Comparison of ENCODE assay signal across 8 cellular contexts in genomic region chr9:127910613-127911205, GRCh38. TPM values are rescaled to one million over a fixed set of nuclear protein-coding genes. Genes with fewer than 3 reads are reported as not detected.
A peak's percentile ranks its signal among the peaks of the same experiment; 100 is the strongest.
DNase-seq lines count a peak whose midpoint lies in the region; ATAC-seq and TF ChIP-seq lines count a peak whose summit lies in the region.

No MANE protein-coding gene starts in this region.

- H2BK120ac ChIP-seq in mesenchymal stem cell (ENCODE audit: low read depth, low read length) = no peak overlapping the region
- H2BK120ac ChIP-seq in neuronal stem cell (ENCODE audit: low read depth, low read length) = no peak overlapping the region

- no peak for ATAC-seq in CD4-positive, alpha-beta T cell (ENCODE audit: poor library complexity)
- no peak for ATAC-seq in activated naive CD8-positive, alpha-beta T cell treated with anti-CD3 and anti-CD28 coated beads, Interleukin-2, amount 10 ng/mL, durations not matched to agents 7 days and 5 days (ENCODE audit: low read depth)
- ATAC-seq in GM18511 (IDR thresholded peaks at IDR 0.05; ENCODE audit: unreplicated experiment) = no peak

- H2BK12ac ChIP-seq in mesenchymal stem cell (ENCODE audit: low read length in 2 of 2) = no peak overlapping the region
- H2BK12ac ChIP-seq in neuronal stem cell (ENCODE audit: low read length) = no peak overlapping the region

- H3K23ac ChIP-seq in mesenchymal stem cell (ENCODE audit: low read length in 2 of 2) = no peak overlapping the region
- H3K23ac ChIP-seq in neuronal stem cell (ENCODE audit: low read depth, low read length, poor library complexity) = no peak overlapping the region

- intact Hi-C loops in CD4-positive, alpha-beta T cell (cut with DNase I, micrococcal nuclease) = loop anchor here in 1 of 2 experiments (5.0 kb wide), 1 partner anchor 33 kb away; the partner anchor contains the start of gene AK1

- H3K4ac ChIP-seq in mesenchymal stem cell (ENCODE audit: low read depth in 1 of 2, low read length in 2 of 2) (peak overlapping the region in 1 of 2 experiments; percentile 7), neuronal stem cell (ENCODE audit: low read length) (no peak overlapping the region)

- H3K9ac ChIP-seq in mesenchymal stem cell (ENCODE audit: low read length) = peak overlapping the region; percentile 14
- H3K9ac ChIP-seq in neuronal stem cell (ENCODE audit: low read depth, low read length, poor library complexity) = no peak overlapping the region

- POLR2A ChIA-PET in CD4-positive, alpha-beta T cell (lab: Charles Lee) = interaction anchor here (0.6 to 0.9 kb wide), 3 partner anchors 12 to 125 kb away, joined by 3 to 5 read pairs (median 3); partner anchors contain the start of gene CDK9
- POLR2A ChIA-PET in activated naive CD8-positive, alpha-beta T cell treated with anti-CD3 and anti-CD28 coated beads, Interleukin-2, amount 10 ng/mL, durations not matched to agents 7 days and 5 days (lab: Charles Lee) = interaction anchor here (0.6 to 1.9 kb wide), 4 partner anchors 41 to 176 kb away, joined by 3 to 4 read pairs (median 4); partner anchors contain the start of gene TOR2A

- H4K91ac ChIP-seq in mesenchymal stem cell (ENCODE audit: low read length) (no peak overlapping the region), neuronal stem cell (ENCODE audit: low read depth, low read length, poor library complexity) (no peak overlapping the region)

- peak overlapping the region; percentile 72 for H3K27ac Mint-ChIP-seq in CD4-positive, alpha-beta T cell
- H3K27ac Mint-ChIP-seq in activated naive CD8-positive, alpha-beta T cell treated with anti-CD3 and anti-CD28 coated beads, Interleukin-2, amount 10 ng/mL, durations not matched to agents 7 days and 5 days = peak overlapping the region; percentile 82

- TF ChIP-seq CTCF in CD4-positive, alpha-beta T cell (IDR thresholded peaks at IDR 0.05) = peak; percentile 60
- peak; percentile 8 for TF ChIP-seq CTCF in HFF-Myc (IDR thresholded peaks at IDR 0.05; ENCODE audit: low read depth, low read length, missing control alignments)

- H3K36me3 Mint-ChIP-seq in CD4-positive, alpha-beta T cell (ENCODE audit: low read depth) = peaks cover 37% of the 10 kb centered on the region
- H3K36me3 Mint-ChIP-seq in activated naive CD8-positive, alpha-beta T cell treated with anti-CD3 and anti-CD28 coated beads, Interleukin-2, amount 10 ng/mL, durations not matched to agents 7 days and 5 days = peaks cover 23% of the 10 kb centered on the region

- no peaks in the 10 kb centered on the region for H3K27me3 ChIP-seq in CD4-positive, alpha-beta T cell (ENCODE audit: control insufficient read depth, insufficient read depth, low read length)
- H3K27me3 ChIP-seq in mesenchymal stem cell (ENCODE audit: control insufficient read depth in 1 of 2, insufficient read depth in 1 of 2, low read length in 2 of 2) (no peaks in the 10 kb centered on the region), neuronal stem cell (ENCODE audit: control insufficient read depth in 3 of 3, insufficient read depth in 3 of 3, low read depth in 1 of 3, low read length in 3 of 3) (peaks cover 0 to 3% (median 0%) of the 10 kb centered on the region in 3 experiments)

- H3K18ac ChIP-seq in mesenchymal stem cell (ENCODE audit: low read depth in 1 of 2, low read length in 2 of 2) (no peak overlapping the region), neuronal stem cell (ENCODE audit: low read length) (no peak overlapping the region)

- H2BK5ac ChIP-seq in mesenchymal stem cell (ENCODE audit: low read depth, low read length, poor library complexity, severe bottlenecking) (no peak overlapping the region), neuronal stem cell (ENCODE audit: low read length) (no peak overlapping the region)

- peak in 1 of 10 experiments; percentile 21 for DNase-seq in CD4-positive, alpha-beta T cell
- no peak for DNase-seq in HFF-Myc (ENCODE audit: extremely low read depth, low read depth)
- no peak for DNase-seq in activated naive CD8-positive, alpha-beta T cell treated with anti-CD3 and anti-CD28 coated beads, Interleukin-2, amount 10 ng/mL, durations not matched to agents 7 days and 5 days
- DNase-seq in mesenchymal stem cell = no peak
- no peak for DNase-seq in neuronal stem cell (ENCODE audit: low spot score)
- DNase-seq in HuH-7.5 (ENCODE audit: low spot score) = no peak
- no peak for DNase-seq in activated CD8-positive, alpha-beta memory T cell treated with anti-CD3 and anti-CD28 coated beads, Interleukin-2, amount 50 U/mL, for 4 hours

- H3K4me2 ChIP-seq in mesenchymal stem cell (ENCODE audit: low read length, poor library complexity, severe bottlenecking) = no peak overlapping the region
- no peak overlapping the region for H3K4me2 ChIP-seq in neuronal stem cell (ENCODE audit: insufficient read depth, low read length, poor library complexity, severe bottlenecking)

- H2AFZ ChIP-seq in mesenchymal stem cell (ENCODE audit: low read depth, low read length) (no peak overlapping the region), neuronal stem cell (ENCODE audit: low read length) (no peak overlapping the region)

- H3K4me1 Mint-ChIP-seq in CD4-positive, alpha-beta T cell (ENCODE audit: low read depth) = peaks cover 31% of the 10 kb centered on the region
- peaks cover 37% of the 10 kb centered on the region for H3K4me1 Mint-ChIP-seq in activated naive CD8-positive, alpha-beta T cell treated with anti-CD3 and anti-CD28 coated beads, Interleukin-2, amount 10 ng/mL, durations not matched to agents 7 days and 5 days

- H2BK15ac ChIP-seq in mesenchymal stem cell (ENCODE audit: low read depth, poor library complexity, severe bottlenecking) (no peak overlapping the region), neuronal stem cell (ENCODE audit: low read length) (no peak overlapping the region)

- H3K36me3 ChIP-seq in mesenchymal stem cell (ENCODE audit: control insufficient read depth in 1 of 2, insufficient read depth in 2 of 2, low read depth in 1 of 2, low read length in 2 of 2) = peaks cover 61 to 67% of the 10 kb centered on the region in 2 experiments
- H3K36me3 ChIP-seq in neuronal stem cell (replicated peaks in 1 of 2; ENCODE audit: control insufficient read depth in 2 of 2, insufficient read depth in 2 of 2, low read length in 2 of 2) = no peaks in the 10 kb centered on the region

- no peaks in the 10 kb centered on the region for H3K9me3 ChIP-seq in CD4-positive, alpha-beta T cell (ENCODE audit: control insufficient read depth, low read length)
- H3K9me3 ChIP-seq in mesenchymal stem cell (ENCODE audit: control insufficient read depth, low read length) = no peaks in the 10 kb centered on the region
- no peaks in the 10 kb centered on the region for H3K9me3 ChIP-seq in neuronal stem cell (replicated peaks in 1 of 2; ENCODE audit: control insufficient read depth in 2 of 2, insufficient read depth in 1 of 2, low read depth in 1 of 2, low read length in 2 of 2)

- CTCF ChIA-PET in CD4-positive, alpha-beta T cell (lab: Charles Lee) = interaction anchor here (0.6 to 2.1 kb wide), 10 partner anchors 9 to 175 kb away, joined by 3 to 9 read pairs (median 4); partner anchors contain the start of genes FPGS, ST6GALNAC6 and TOR2A

- H3K9me3 Mint-ChIP-seq in CD4-positive, alpha-beta T cell = no peaks in the 10 kb centered on the region
- H3K9me3 Mint-ChIP-seq in activated naive CD8-positive, alpha-beta T cell treated with anti-CD3 and anti-CD28 coated beads, Interleukin-2, amount 10 ng/mL, durations not matched to agents 7 days and 5 days = no peaks in the 10 kb centered on the region

- no peaks in the 10 kb centered on the region for H3K27me3 Mint-ChIP-seq in CD4-positive, alpha-beta T cell
- H3K27me3 Mint-ChIP-seq in activated naive CD8-positive, alpha-beta T cell treated with anti-CD3 and anti-CD28 coated beads, Interleukin-2, amount 10 ng/mL, durations not matched to agents 7 days and 5 days = no peaks in the 10 kb centered on the region

- H3K79me1 ChIP-seq in mesenchymal stem cell (replicated peaks; ENCODE audit: low read length, poor library complexity, severe bottlenecking) (peaks cover 20% of the 10 kb centered on the region), neuronal stem cell (ENCODE audit: low read depth, low read length) (peaks cover 5% of the 10 kb centered on the region)

- H3K4me3 Mint-ChIP-seq in CD4-positive, alpha-beta T cell = peak overlapping the region; percentile 12
- H3K4me3 Mint-ChIP-seq in activated naive CD8-positive, alpha-beta T cell treated with anti-CD3 and anti-CD28 coated beads, Interleukin-2, amount 10 ng/mL, durations not matched to agents 7 days and 5 days = peak overlapping the region; percentile 31

- H4K8ac ChIP-seq in mesenchymal stem cell (ENCODE audit: low read length) (no peak overlapping the region), neuronal stem cell (ENCODE audit: low read depth, low read length) (no peak overlapping the region)

- H3K27ac ChIP-seq in CD4-positive, alpha-beta T cell (ENCODE audit: low read depth, low read length) = no peak overlapping the region
- no peak overlapping the region for H3K27ac ChIP-seq in mesenchymal stem cell (ENCODE audit: low read length, poor library complexity, severe bottlenecking)
- H3K27ac ChIP-seq in neuronal stem cell (replicated peaks; ENCODE audit: low read length) = no peak overlapping the region

- H3K14ac ChIP-seq in mesenchymal stem cell (ENCODE audit: low read length in 2 of 2) (no peak overlapping the region), neuronal stem cell (ENCODE audit: low read length) (no peak overlapping the region)

- H2AK5ac ChIP-seq in mesenchymal stem cell (ENCODE audit: low read length, severe bottlenecking) (no peak overlapping the region), neuronal stem cell (ENCODE audit: low read depth, low read length) (no peak overlapping the region)

- 86% methylated on average over 6 of the region's 6 CpGs for WGBS in mesenchymal stem cell
- no CpG with 5 or more reads among the region's 6 CpGs for WGBS in neuronal stem cell (ENCODE audit: extremely low coverage in 2 of 2, insufficient read length in 2 of 2, insufficient replicate concordance in 1 of 2), 2 donors

- peaks cover 17% of the 10 kb centered on the region for H3K4me1 ChIP-seq in mesenchymal stem cell (ENCODE audit: control insufficient read depth, insufficient read depth, low read depth, low read length)
- H3K4me1 ChIP-seq in neuronal stem cell (ENCODE audit: control insufficient read depth in 2 of 2, insufficient read depth in 1 of 2, low read depth in 1 of 2, low read length in 2 of 2) = peaks cover 2 to 5% of the 10 kb centered on the region in 2 donors

- H3K4me3 ChIP-seq in HFF-Myc (replicated peaks; ENCODE audit: low read depth, low read length) (no peak overlapping the region), mesenchymal stem cell (ENCODE audit: insufficient read depth in 1 of 2, low read depth in 1 of 2, low read length in 2 of 2) (no peak overlapping the region), neuronal stem cell (ENCODE audit: low read length in 2 of 2) (no peak overlapping the region)

RNA-seq across cellular contexts. Expression of gene ST6GALNAC4, which starts 6.1 kb away (rescaled TPM):
- 10 to 100 TPM; 28.7 to 30.2 TPM for total RNA-seq in CD4-positive, alpha-beta T cell
- total RNA-seq in activated naive CD8-positive, alpha-beta T cell treated with anti-CD3 and anti-CD28 coated beads, Interleukin-2, amount 10 ng/mL, durations not matched to agents 7 days and 5 days = 10 to 100 TPM; 51.1 to 59.5 TPM
- polyA plus RNA-seq in mesenchymal stem cell (2013, experiment 1 of 2) = 32.1 TPM
- polyA plus RNA-seq in mesenchymal stem cell (2013, experiment 2 of 2) = 29.4 TPM
- polyA plus RNA-seq in neuronal stem cell (2013, experiment 1 of 2) = 11.3 TPM
- 12.7 TPM for polyA plus RNA-seq in neuronal stem cell (2013, experiment 2 of 2)

RNA-seq across cellular contexts. Expression of gene ST6GALNAC6, which starts 11.3 kb away (rescaled TPM):
- 10 to 100 TPM; 93.1 to 97.5 TPM for total RNA-seq in CD4-positive, alpha-beta T cell
- total RNA-seq in activated naive CD8-positive, alpha-beta T cell treated with anti-CD3 and anti-CD28 coated beads, Interleukin-2, amount 10 ng/mL, durations not matched to agents 7 days and 5 days = 100 to 1,000 TPM; 105 to 112 TPM
- 45.2 TPM for polyA plus RNA-seq in mesenchymal stem cell (2013, experiment 1 of 2)
- 45.9 TPM for polyA plus RNA-seq in mesenchymal stem cell (2013, experiment 2 of 2)
- 31.0 TPM for polyA plus RNA-seq in neuronal stem cell (2013, experiment 1 of 2)
- polyA plus RNA-seq in neuronal stem cell (2013, experiment 2 of 2) = 30.5 TPM

RNA-seq across cellular contexts. Expression of gene PIP5KL1, which starts 19.9 kb away (rescaled TPM):
- total RNA-seq in CD4-positive, alpha-beta T cell = 1 to 10 TPM; 2.9 to 3.3 TPM
- total RNA-seq in activated naive CD8-positive, alpha-beta T cell treated with anti-CD3 and anti-CD28 coated beads, Interleukin-2, amount 10 ng/mL, durations not matched to agents 7 days and 5 days = 1 to 10 TPM; 1.5 to 1.9 TPM
- polyA plus RNA-seq in mesenchymal stem cell (2013, experiment 1 of 2) = 2.0 TPM
- 1.8 TPM for polyA plus RNA-seq in mesenchymal stem cell (2013, experiment 2 of 2)
- 2.4 TPM for polyA plus RNA-seq in neuronal stem cell (2013, experiment 1 of 2)
- polyA plus RNA-seq in neuronal stem cell (2013, experiment 2 of 2) = 2.5 TPM

RNA-seq across cellular contexts. Expression of gene DPM2, which starts 26.9 kb away (rescaled TPM):
- 10 to 100 TPM; 41.7 to 47.6 TPM for total RNA-seq in CD4-positive, alpha-beta T cell
- 10 to 100 TPM; 49.2 to 54.2 TPM for total RNA-seq in activated naive CD8-positive, alpha-beta T cell treated with anti-CD3 and anti-CD28 coated beads, Interleukin-2, amount 10 ng/mL, durations not matched to agents 7 days and 5 days
- 29.7 TPM for polyA plus RNA-seq in mesenchymal stem cell (2013, experiment 1 of 2)
- 30.1 TPM for polyA plus RNA-seq in mesenchymal stem cell (2013, experiment 2 of 2)
- 27.5 TPM for polyA plus RNA-seq in neuronal stem cell (2013, experiment 1 of 2)
- 25.3 TPM for polyA plus RNA-seq in neuronal stem cell (2013, experiment 2 of 2)

RNA-seq across cellular contexts. Expression of gene AK1, which starts 33.2 kb away (rescaled TPM):
- 10 to 100 TPM; 46.7 to 52.6 TPM for total RNA-seq in CD4-positive, alpha-beta T cell
- 10 to 100 TPM; 46.8 to 54.6 TPM for total RNA-seq in activated naive CD8-positive, alpha-beta T cell treated with anti-CD3 and anti-CD28 coated beads, Interleukin-2, amount 10 ng/mL, durations not matched to agents 7 days and 5 days
- polyA plus RNA-seq in mesenchymal stem cell (2013, experiment 1 of 2) = 127 TPM
- 132 TPM for polyA plus RNA-seq in mesenchymal stem cell (2013, experiment 2 of 2)
- polyA plus RNA-seq in neuronal stem cell (2013, experiment 1 of 2) = 36.1 TPM
- 36.6 TPM for polyA plus RNA-seq in neuronal stem cell (2013, experiment 2 of 2)
